In the genomic region with DNA sequence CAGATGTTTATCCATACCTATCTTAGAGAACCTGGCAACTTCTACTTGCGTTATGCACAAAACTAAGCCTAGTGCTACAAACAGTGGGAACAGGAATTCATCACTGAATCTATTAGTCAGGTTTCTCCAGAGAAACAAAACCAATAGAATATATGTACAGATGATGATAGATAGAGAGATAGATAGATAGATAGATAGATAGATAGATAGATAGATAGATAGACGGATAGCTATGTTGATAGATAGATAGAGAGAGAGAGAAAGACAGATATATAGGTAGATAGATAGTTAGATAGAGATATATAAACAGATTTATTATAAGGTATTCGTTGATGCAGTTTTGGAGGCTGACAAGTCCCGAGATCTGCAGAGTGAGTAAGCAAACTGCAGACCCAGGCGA, we compare ENCODE assay signal across 29 cellular contexts.
"Had no signal": no experiment of that assay in that cellular context is flagged by ENCODE, and none has a peak within 500 bp of the region (broad histone marks: within the 10 kb centered on the region; RNA-seq: fewer than 3 reads in every experiment).

No MANE protein-coding gene starts in this region.

- H3K36me3 Mint-ChIP-seq: stimulated activated effector memory CD8-positive, alpha-beta T cell treated with anti-CD3 and anti-CD28 coated beads, Interleukin-12 subunit alpha, Interleukin-12 subunit beta, amount 100 ng/mL, for 72 hours; stimulated activated memory B cell treated with anti-CD40 and anti-IgM and Interleukin-4, amounts not matched to agents 10 μg/mL and 1 μg/mL and 100 μg/mL, for 72 hours; stimulated activated naive B cell treated with anti-CD40 and anti-IgM and Interleukin-4, amounts not matched to agents 10 μg/mL and 1 μg/mL and 100 μg/mL, for 72 hours; type B pancreatic cell had no signal

- H3K4me3 Mint-ChIP-seq: stimulated activated effector memory CD8-positive, alpha-beta T cell treated with anti-CD3 and anti-CD28 coated beads, Interleukin-12 subunit alpha, Interleukin-12 subunit beta, amount 100 ng/mL, for 72 hours; stimulated activated memory B cell treated with anti-CD40 and anti-IgM and Interleukin-4, amounts not matched to agents 10 μg/mL and 1 μg/mL and 100 μg/mL, for 72 hours; stimulated activated naive B cell treated with anti-CD40 and anti-IgM and Interleukin-4, amounts not matched to agents 10 μg/mL and 1 μg/mL and 100 μg/mL, for 72 hours; stimulated activated naive CD8-positive, alpha-beta T cell treated with anti-CD3 and anti-CD28 coated beads, Interleukin-15, amount 100 ng/mL, for 72 hours; stimulated activated naive CD8-positive, alpha-beta T cell treated with anti-CD3 and anti-CD28 coated beads, Interleukin-15, Interleukin-2, amounts not matched to agents 100 ng/mL and 50 ng/mL, for 24 hours; type B pancreatic cell had no signal

- H3K9me3 Mint-ChIP-seq: stimulated activated naive B cell treated with anti-CD40 and anti-IgM and Interleukin-4, amounts not matched to agents 10 μg/mL and 1 μg/mL and 100 μg/mL, for 72 hours; type B pancreatic cell had no signal

- H3K27me3 ChIP-seq: stomach, suprapubic skin, testis, thyroid gland, tibial artery, tibial nerve, transverse colon, upper lobe of left lung, upper lobe of right lung, uterus, vagina had no signal

- FAIRE-seq: urothelium cell line had no signal

- ATAC-seq: stimulated activated effector memory CD8-positive, alpha-beta T cell treated with anti-CD3 and anti-CD28 coated beads, Interleukin-12 subunit alpha, Interleukin-12 subunit beta, amount 100 ng/mL, for 72 hours; stimulated activated memory B cell treated with anti-CD40 and anti-IgM and Interleukin-4, amounts not matched to agents 10 μg/mL and 1 μg/mL and 100 μg/mL, for 72 hours; stimulated activated naive B cell treated with anti-CD40 and anti-IgM and Interleukin-4, amounts not matched to agents 10 μg/mL and 1 μg/mL and 100 μg/mL, for 72 hours; stimulated activated naive CD8-positive, alpha-beta T cell treated with anti-CD3 and anti-CD28 coated beads, Interleukin-15, amount 100 ng/mL, for 72 hours; stimulated activated naive CD8-positive, alpha-beta T cell treated with anti-CD3 and anti-CD28 coated beads, Interleukin-15, Interleukin-2, amounts not matched to agents 100 U/mL and 50 U/mL, for 24 hours; upper lobe of right lung had no signal

- H3K9me3 ChIP-seq: suprapubic skin, testis, thoracic aorta, thyroid gland, tibial artery, transverse colon, upper lobe of left lung, upper lobe of right lung, uterus, vagina had no signal

- H3K4me1 ChIP-seq: stomach, suprapubic skin, testis, tibial artery, tibial nerve, transverse colon, upper lobe of left lung, upper lobe of right lung, uterus, vagina had no signal

- H3K27ac Mint-ChIP-seq: stimulated activated effector memory CD8-positive, alpha-beta T cell treated with anti-CD3 and anti-CD28 coated beads, Interleukin-12 subunit alpha, Interleukin-12 subunit beta, amount 100 ng/mL, for 72 hours; stimulated activated memory B cell treated with anti-CD40 and anti-IgM and Interleukin-4, amounts not matched to agents 10 μg/mL and 1 μg/mL and 100 μg/mL, for 72 hours; stimulated activated naive B cell treated with anti-CD40 and anti-IgM and Interleukin-4, amounts not matched to agents 10 μg/mL and 1 μg/mL and 100 μg/mL, for 72 hours; stimulated activated naive CD8-positive, alpha-beta T cell treated with anti-CD3 and anti-CD28 coated beads, Interleukin-15, amount 100 ng/mL, for 72 hours; stimulated activated naive CD8-positive, alpha-beta T cell treated with anti-CD3 and anti-CD28 coated beads, Interleukin-15, Interleukin-2, amounts not matched to agents 100 ng/mL and 50 ng/mL, for 24 hours; type B pancreatic cell had no signal

- H3K4me3 ChIP-seq: stomach, suprapubic skin, testis, thoracic aorta, thyroid gland, tibial artery, tibial nerve, transverse colon, upper lobe of left lung, upper lobe of right lung, uterus, vagina had no signal

- H3K27ac ChIP-seq: stomach, suprapubic skin, testis, thoracic aorta, thyroid gland, tibial artery, tibial nerve, transverse colon, upper lobe of left lung, upper lobe of right lung, uterus, vagina had no signal

- H3K27me3 Mint-ChIP-seq: stimulated activated memory B cell treated with anti-CD40 and anti-IgM and Interleukin-4, amounts not matched to agents 10 μg/mL and 1 μg/mL and 100 μg/mL, for 72 hours; stimulated activated naive B cell treated with anti-CD40 and anti-IgM and Interleukin-4, amounts not matched to agents 10 μg/mL and 1 μg/mL and 100 μg/mL, for 72 hours; stimulated activated naive CD8-positive, alpha-beta T cell treated with anti-CD3 and anti-CD28 coated beads, Interleukin-15, amount 100 ng/mL, for 72 hours; stimulated activated naive CD8-positive, alpha-beta T cell treated with anti-CD3 and anti-CD28 coated beads, Interleukin-15, Interleukin-2, amounts not matched to agents 100 ng/mL and 50 ng/mL, for 24 hours had no signal

- DNase-seq: stimulated activated CD4-positive, alpha-beta T cell treated with anti-CD3 and anti-CD28 coated beads, Interleukin-2, amount 100 ng/mL, for 48 hours; stimulated activated CD4-positive, alpha-beta T cell treated with anti-CD3 and anti-CD28 coated beads, Interleukin-4, amount 100 ng/mL, for 1 hour; stimulated activated CD4-positive, alpha-beta T cell treated with anti-CD3 and anti-CD28 coated beads, Interleukin-4, amount 100 ng/mL, for 24 hours; stimulated activated CD4-positive, alpha-beta T cell treated with anti-CD3 and anti-CD28 coated beads, Interleukin-4, amount 100 ng/mL, for 4 hours; stimulated activated CD8-positive, alpha-beta memory T cell treated with anti-CD3 and anti-CD28 coated beads, Interleukin-4, amount 100 ng/mL, for 48 hours; stimulated activated naive B cell treated with anti-CD40 and anti-IgM and Interleukin-4, amounts not matched to agents 10 μg/mL and 1 μg/mL and 100 μg/mL, for 72 hours; stimulated activated naive CD4-positive, alpha-beta T cell; stimulated activated naive CD4-positive, alpha-beta T cell treated with Interleukin-2 at 50 U/mL for 16 hours; stimulated activated naive CD8-positive, alpha-beta T cell treated with anti-CD3 and anti-CD28 coated beads, Interleukin-15, amount 100 ng/mL, for 72 hours; stimulated activated naive CD8-positive, alpha-beta T cell treated with anti-CD3 and anti-CD28 coated beads, Interleukin-15, Interleukin-2, amounts not matched to agents 100 U/mL and 50 U/mL, for 24 hours; stomach; substantia nigra; testis; thyroid gland; tibial artery; transverse colon; trophoblast cell; upper lobe of left lung; upper lobe of right lung; uterus had no signal

- H3K4me1 Mint-ChIP-seq: stimulated activated effector memory CD8-positive, alpha-beta T cell treated with anti-CD3 and anti-CD28 coated beads, Interleukin-12 subunit alpha, Interleukin-12 subunit beta, amount 100 ng/mL, for 72 hours; stimulated activated memory B cell treated with anti-CD40 and anti-IgM and Interleukin-4, amounts not matched to agents 10 μg/mL and 1 μg/mL and 100 μg/mL, for 72 hours; stimulated activated naive B cell treated with anti-CD40 and anti-IgM and Interleukin-4, amounts not matched to agents 10 μg/mL and 1 μg/mL and 100 μg/mL, for 72 hours; stimulated activated naive CD8-positive, alpha-beta T cell treated with anti-CD3 and anti-CD28 coated beads, Interleukin-15, amount 100 ng/mL, for 72 hours had no signal

- H3K36me3 ChIP-seq: stomach, suprapubic skin, thoracic aorta, thyroid gland, tibial artery, tibial nerve, transverse colon, upper lobe of left lung, upper lobe of right lung, uterus, vagina had no signal
